8 cellular contexts compared by ENCODE assay signal in the genomic region with DNA sequence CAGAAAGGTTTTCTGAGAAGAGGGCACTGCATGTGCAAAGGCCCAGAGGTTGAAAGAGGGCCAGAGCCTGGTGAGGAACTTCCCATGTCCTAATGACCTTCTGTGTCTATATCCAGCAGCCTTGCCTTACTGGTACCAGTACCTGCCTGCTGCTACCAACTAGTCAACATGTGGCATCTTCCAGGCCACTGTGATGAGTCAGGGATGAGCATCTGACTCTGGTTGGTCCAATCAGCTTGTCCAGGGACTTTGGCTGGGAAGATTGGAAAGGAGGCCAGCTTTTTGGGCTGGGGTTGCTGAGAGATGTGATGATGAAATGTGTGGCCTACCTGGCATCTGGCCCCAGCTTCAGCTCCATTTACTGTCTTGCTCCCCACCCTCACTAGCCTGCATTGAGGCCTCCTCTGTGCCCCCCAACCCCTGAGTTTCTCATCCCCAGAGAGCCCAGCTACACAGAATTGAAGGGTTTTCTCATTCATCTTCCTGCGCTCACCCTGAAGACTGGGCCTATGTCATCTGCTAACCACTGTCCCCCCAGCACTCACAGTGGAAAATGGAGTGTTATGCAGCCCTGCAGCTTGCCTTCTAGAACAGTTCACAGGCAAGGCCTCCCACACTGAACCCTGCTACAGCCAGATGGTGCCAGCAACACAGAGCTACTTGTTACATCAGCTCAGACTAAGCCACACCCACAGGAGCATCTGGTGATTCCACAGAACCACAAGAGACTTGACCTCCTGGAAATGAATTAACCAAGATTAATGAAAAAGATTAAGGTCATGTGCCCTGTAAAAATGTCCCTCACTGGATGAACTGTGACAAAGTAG. TPM values are rescaled to one million over a fixed set of nuclear protein-coding genes. Genes with fewer than 3 reads are reported as not detected.
DNase-seq lines count a peak whose midpoint lies in the region; ATAC-seq, FAIRE-seq and TF ChIP-seq lines count a peak whose summit lies in the region.

No MANE protein-coding gene starts in this region.

- H3K23me2 ChIP-seq in H1 (ENCODE audit: low read depth, low read length): peaks cover 10% of the 10 kb centered on the region

- H3K27me3 Mint-ChIP-seq in mesothelial cell of epicardium (ENCODE audit: low read depth): no peaks in the 10 kb centered on the region

- H2AK5ac ChIP-seq in H1 (ENCODE audit: low read depth, low read length): peak overlapping the region; percentile 20; the same call in 1 of the 2 replicates

- H3K36me3 ChIP-seq in H1 (ENCODE audit: control insufficient read depth in 2 of 4, insufficient read depth in 4 of 4, low read length in 3 of 4): no peaks in the 10 kb centered on the region
- no peaks in the 10 kb centered on the region for H3K36me3 ChIP-seq in thoracic aorta

- peaks cover 15 to 46% (median 31%) of the 10 kb centered on the region in 4 experiments for H3K4me1 ChIP-seq in H1 (replicated peaks in 1 of 4; ENCODE audit: control insufficient read depth in 3 of 4, insufficient read depth in 4 of 4, low read length in 3 of 4)
- peaks cover 26 to 60% of the 10 kb centered on the region in 2 donors for H3K4me1 ChIP-seq in thoracic aorta (ENCODE audit: control insufficient read depth in 1 of 2, low read depth in 2 of 2)

- POLR2A ChIA-PET in H1 (lab: Charles Lee; ENCODE audit: partially characterized antibody): interaction anchor here (0.7 to 6.5 kb wide), 15 partner anchors 8 to 245 kb away, joined by 3 to 69 read pairs (median 3); partner anchors contain the start of genes GLYCTK, RPL29, TLR9 and WDR82

- H4K5ac ChIP-seq in H1 (ENCODE audit: insufficient read length, low read depth, low read length): no peak overlapping the region

- DNase-seq in NCI-H1436 treated with DMSO at 0.1 percent for 48 hours (lab: John Stamatoyannopoulos, UW) (peak; percentile 7), NCI-H1436 (lab: John Stamatoyannopoulos, UW) (no peak), NCI-H146 treated with DMSO at 0.1 percent for 48 hours (lab: John Stamatoyannopoulos, UW; ENCODE audit: unreplicated experiment) (peak; percentile 43), H1 (ENCODE audit: low read depth in 1 of 2, low spot score in 2 of 2) (no peak), mesothelial cell of epicardium (ENCODE audit: low spot score in 2 of 2, unreplicated experiment in 2 of 2) (no peak), thoracic aorta (ENCODE audit: low spot score) (no peak), iPS-NIHi11 (ENCODE audit: low spot score) (no peak)
- DNase-seq in activated CD4-positive, CD25-positive, alpha-beta regulatory T cell treated with anti-CD3 and anti-CD28 coated beads, Interleukin-2, amount 50 U/mL, for 72 hours: peak; percentile 48

- H3K9me3 ChIP-seq in H1 (ENCODE audit: insufficient read depth in 2 of 2, low read depth in 1 of 2, low read length in 1 of 2) (no peaks in the 10 kb centered on the region), thoracic aorta (no peaks in the 10 kb centered on the region)

- H3K23ac ChIP-seq in H1 (ENCODE audit: insufficient read length): no peak overlapping the region

- TF ChIP-seq RAD21 in H1 (IDR thresholded peaks at IDR 0.05 in 1 of 2, conservative IDR thresholded peaks at IDR 0.05 in 1 of 2; ENCODE audit: low read depth in 2 of 2, low read length in 2 of 2): no peak; a peak in 1 of 4 replicates

- H3K9ac ChIP-seq in H1 (replicated peaks in 1 of 4; ENCODE audit: extremely low read depth in 1 of 4, low read depth in 3 of 4, low read length in 3 of 4): no peak overlapping the region; a peak in 1 of 7 replicates

- peak overlapping the region; percentile 16 for H4K91ac ChIP-seq in H1 (replicated peaks; ENCODE audit: insufficient read length, low read length)

- peaks cover 0 to 7% of the 10 kb centered on the region in 2 experiments for H4K20me1 ChIP-seq in H1 (replicated peaks in 1 of 2; ENCODE audit: control insufficient read depth in 1 of 2, insufficient read depth in 2 of 2, low read length in 2 of 2)

- H3K27ac Mint-ChIP-seq in mesothelial cell of epicardium: peak overlapping the region; percentile 30

- peak overlapping the region; percentile 31; the same call in 1 of the 2 replicates for H3K27ac ChIP-seq in H1 (ENCODE audit: low read depth, low read length)
- H3K27ac ChIP-seq in thoracic aorta: peak overlapping the region; percentile 75 to 84

- no peak overlapping the region for H2BK120ac ChIP-seq in H1 (replicated peaks; ENCODE audit: low read depth, low read length)

- peaks cover 13% of the 10 kb centered on the region; the same call in 1 of the 2 replicates for H3K79me1 ChIP-seq in H1 (ENCODE audit: low read depth, low read length)

- H2BK20ac ChIP-seq in H1 (ENCODE audit: low read length): no peak overlapping the region

- no peak overlapping the region for H3K14ac ChIP-seq in H1 (ENCODE audit: insufficient read length)

- no peak overlapping the region for H3K4ac ChIP-seq in H1 (replicated peaks; ENCODE audit: insufficient read length, low read depth, low read length)

- H3K27me3 ChIP-seq in H1 (replicated peaks in 1 of 4; ENCODE audit: control insufficient read depth in 3 of 4, extremely low read depth in 1 of 4, insufficient read depth in 3 of 4, low read length in 3 of 4): peaks cover 4 to 19% (median 12%) of the 10 kb centered on the region in 4 experiments; a peak in 6 of 7 replicates
- no peaks in the 10 kb centered on the region for H3K27me3 ChIP-seq in thoracic aorta (replicated peaks; ENCODE audit: insufficient read depth)

- peak overlapping the region; percentile 78 to 98; a peak in 3 of 4 replicates for H3K4me2 ChIP-seq in H1 (ENCODE audit: insufficient read depth in 1 of 2, low read depth in 2 of 2, low read length in 2 of 2)

- TF ChIP-seq POLR2A in H1 (IDR thresholded peaks at IDR 0.05; ENCODE audit: control extremely low read depth in 1 of 2, low read depth in 2 of 2, low read length in 2 of 2): peak in 1 of 2 experiments; percentile 39; a peak in 1 of 3 replicates

- H3K4me1 Mint-ChIP-seq in mesothelial cell of epicardium: peaks cover 22% of the 10 kb centered on the region

- no peaks in the 10 kb centered on the region for H3K36me3 Mint-ChIP-seq in mesothelial cell of epicardium

- no peak overlapping the region for H2AFZ ChIP-seq in H1 (ENCODE audit: low read length)

- H2BK15ac ChIP-seq in H1 (ENCODE audit: low read length): peak overlapping the region; percentile 98; the same call in 1 of the 2 replicates

- ATAC-seq in thoracic aorta (ENCODE audit: insufficient number of reproducible peaks, low FRiP score, low read depth): no peak

- H3K4me3 ChIP-seq in H1 (ENCODE audit: extremely low read depth in 1 of 4, insufficient read depth in 2 of 4, low read depth in 3 of 4, low read length in 4 of 4): peak overlapping the region in 2 of 4 experiments; percentile 72 to 89; a peak in 2 of 8 replicates
- peak overlapping the region; percentile 96 for H3K4me3 ChIP-seq in thoracic aorta

- H3K56ac ChIP-seq in H1 (replicated peaks; ENCODE audit: insufficient read length, low read depth, low read length): no peak overlapping the region

- no peak for TF ChIP-seq EP300 in H1 (IDR thresholded peaks at IDR 0.05; ENCODE audit: borderline replicate concordance in 1 of 2, low read depth in 2 of 2, low read length in 2 of 2)

- H2BK12ac ChIP-seq in H1 (ENCODE audit: low read depth, low read length): peak overlapping the region; percentile 3; the same call in 1 of the 2 replicates

- no peaks in the 10 kb centered on the region for H3K9me3 Mint-ChIP-seq in mesothelial cell of epicardium

- H3K79me2 ChIP-seq in H1 (ENCODE audit: control insufficient read depth in 1 of 2, insufficient read depth in 2 of 2, low read length in 2 of 2): peaks cover 0 to 15% of the 10 kb centered on the region in 2 experiments; a peak in 2 of 4 replicates

- peak overlapping the region; percentile 93 for H3K4me3 Mint-ChIP-seq in mesothelial cell of epicardium

- CTCF ChIA-PET in H1 (lab: Charles Lee; ENCODE audit: partially characterized antibody): interaction anchor here (0.9 to 17.7 kb wide), 6 partner anchors 9 to 144 kb away, joined by 3 to 336 read pairs (median 6); partner anchors contain the start of gene TLR9

- H3K18ac ChIP-seq in H1 (ENCODE audit: extremely low read depth, low read length): peak overlapping the region; percentile 63

- peak overlapping the region; percentile 72; the same call in 1 of the 2 replicates for H2BK5ac ChIP-seq in H1 (ENCODE audit: low read depth, low read length)

- 0 out of 2 replicates have a peak overlapping the region, but pooled peaks have one; percentile 3 for H4K8ac ChIP-seq in H1 (ENCODE audit: extremely low read depth, insufficient read depth, low read length)

- FAIRE-seq in H1 (lab: Jason Lieb, UNC): no peak

- 95% methylated on average over 1 of the region's 1 CpG; no CpG with 5 or more reads in 1 of the 2 experiments for WGBS in H1 (ENCODE audit: extremely low coverage in 1 of 2, insufficient coverage in 1 of 2, insufficient read length in 1 of 2, insufficient replicate concordance in 2 of 2, low coverage in 1 of 2, low lambda C conversion rate in 2 of 2, missing lambda C conversion rate in 1 of 2), 2 experiments

- TF ChIP-seq CTCF in H1 (IDR thresholded peaks at IDR 0.05; ENCODE audit: control extremely low read depth in 1 of 3, insufficient read depth in 1 of 3, low read depth in 1 of 3, low read length in 3 of 3) (no peak), mesothelial cell of epicardium (IDR thresholded peaks at IDR 0.05; ENCODE audit: unreplicated experiment) (no peak), thoracic aorta (IDR thresholded peaks at IDR 0.05) (no peak)

RNA-seq across cellular contexts. Expression of gene TWF2, which starts 1.3 kb away (rescaled TPM):
- 62.6 and 65.2 TPM in 2 replicates for total RNA-seq in H1 (2021; fragmentation: NEBNext Ultra II Directional; extraction: Animal tissue kit (Norgen Biotek cat#: 25700))
- 90.4 and 135 TPM in 2 replicates for polyA plus RNA-seq in H1 (2011; rRNA removed)
- 119 TPM for polyA plus RNA-seq in H1 (2011; cell fraction: cytosol; rRNA removed)
- polyA plus RNA-seq in H1 (2011; cell fraction: nucleus; rRNA removed): 109 TPM
- 54.0 to 76.2 TPM (median 70.9 TPM) in 4 replicates for polyA plus RNA-seq in H1 (2012, experiment 1 of 2)
- polyA plus RNA-seq in H1 (2012, experiment 2 of 2): 80.6 TPM
- polyA plus RNA-seq in H1 (2013, experiment 1 of 2): 44.5 TPM
- polyA plus RNA-seq in H1 (2013, experiment 2 of 2): 43.3 TPM
- polyA minus RNA-seq in H1 (2011; rRNA and poly(A)+ RNA removed): 48.4 and 59.6 TPM in 2 replicates
- polyA minus RNA-seq in H1 (2011; cell fraction: cytosol; rRNA and poly(A)+ RNA removed): 55.5 TPM
- polyA minus RNA-seq in H1 (2011; cell fraction: nucleus; rRNA and poly(A)+ RNA removed): 25.6 TPM
- total RNA-seq in mesothelial cell of epicardium (26.6 to 30.6 TPM (median 28.7 TPM) in 3 replicates), thoracic aorta (10 to 100 TPM; 52.2 to 69.2 TPM)

RNA-seq across cellular contexts. Expression of gene PPM1M, which starts 5.3 kb away (rescaled TPM):
- total RNA-seq in H1 (2021; fragmentation: NEBNext Ultra II Directional; extraction: Animal tissue kit (Norgen Biotek cat#: 25700)): 5.2 and 5.4 TPM in 2 replicates
- 5.1 and 6.3 TPM in 2 replicates for polyA plus RNA-seq in H1 (2011; rRNA removed)
- polyA plus RNA-seq in H1 (2011; cell fraction: cytosol; rRNA removed): 6.3 TPM
- polyA plus RNA-seq in H1 (2011; cell fraction: nucleus; rRNA removed): 15.4 TPM
- polyA plus RNA-seq in H1 (2012, experiment 1 of 2): 4.8 to 6.4 TPM (median 5.3 TPM) in 4 replicates
- 5.8 TPM for polyA plus RNA-seq in H1 (2012, experiment 2 of 2)
- polyA plus RNA-seq in H1 (2013, experiment 1 of 2): 2.7 TPM
- 3.0 TPM for polyA plus RNA-seq in H1 (2013, experiment 2 of 2)
- polyA minus RNA-seq in H1 (2011; rRNA and poly(A)+ RNA removed): 7.5 and 11.2 TPM in 2 replicates
- 5.2 TPM for polyA minus RNA-seq in H1 (2011; cell fraction: cytosol; rRNA and poly(A)+ RNA removed)
- 2.0 TPM for polyA minus RNA-seq in H1 (2011; cell fraction: nucleus; rRNA and poly(A)+ RNA removed)
- total RNA-seq in mesothelial cell of epicardium (10.6 to 11.8 TPM (median 11.6 TPM) in 3 replicates), thoracic aorta (10 to 100 TPM; 41.6 to 51.9 TPM)

RNA-seq across cellular contexts. Expression of gene TLR9, which starts 14.8 kb away (rescaled TPM):
- total RNA-seq in H1 (2021; fragmentation: NEBNext Ultra II Directional; extraction: Animal tissue kit (Norgen Biotek cat#: 25700)): not detected in 2 replicates
- 0.05 and 0.06 TPM in 2 replicates for polyA plus RNA-seq in H1 (2011; rRNA removed)
- not detected for polyA plus RNA-seq in H1 (2011; cell fraction: cytosol; rRNA removed)
- polyA plus RNA-seq in H1 (2011; cell fraction: nucleus; rRNA removed): not detected
- 0.08 to 0.11 TPM in 2 of 4 replicates, not detected in the others for polyA plus RNA-seq in H1 (2012, experiment 1 of 2)
- not detected for polyA plus RNA-seq in H1 (2012, experiment 2 of 2)
- polyA plus RNA-seq in H1 (2013, experiment 1 of 2): not detected
- polyA plus RNA-seq in H1 (2013, experiment 2 of 2): not detected
- polyA minus RNA-seq in H1 (2011; rRNA and poly(A)+ RNA removed): 0.06 TPM in 1 of 2 replicates, not detected in the other
- polyA minus RNA-seq in H1 (2011; cell fraction: cytosol; rRNA and poly(A)+ RNA removed): not detected
- polyA minus RNA-seq in H1 (2011; cell fraction: nucleus; rRNA and poly(A)+ RNA removed): not detected
- total RNA-seq in mesothelial cell of epicardium (0.16 to 0.23 TPM in 2 of 3 replicates, not detected in the other), thoracic aorta (not detected)

RNA-seq across cellular contexts. Expression of gene WDR82, which starts 38.2 kb away (rescaled TPM):
- 77.2 and 82.7 TPM in 2 replicates for total RNA-seq in H1 (2021; fragmentation: NEBNext Ultra II Directional; extraction: Animal tissue kit (Norgen Biotek cat#: 25700))
- 25.8 and 33.5 TPM in 2 replicates for polyA plus RNA-seq in H1 (2011; rRNA removed)
- polyA plus RNA-seq in H1 (2011; cell fraction: cytosol; rRNA removed): 39.1 TPM
- 15.2 TPM for polyA plus RNA-seq in H1 (2011; cell fraction: nucleus; rRNA removed)
- 51.4 to 74.4 TPM (median 59.0 TPM) in 4 replicates for polyA plus RNA-seq in H1 (2012, experiment 1 of 2)
- polyA plus RNA-seq in H1 (2012, experiment 2 of 2): 15.1 TPM
- 26.5 TPM for polyA plus RNA-seq in H1 (2013, experiment 1 of 2)
- 26.3 TPM for polyA plus RNA-seq in H1 (2013, experiment 2 of 2)
- 75.6 and 86.5 TPM in 2 replicates for polyA minus RNA-seq in H1 (2011; rRNA and poly(A)+ RNA removed)
- polyA minus RNA-seq in H1 (2011; cell fraction: cytosol; rRNA and poly(A)+ RNA removed): 38.2 TPM
- polyA minus RNA-seq in H1 (2011; cell fraction: nucleus; rRNA and poly(A)+ RNA removed): 25.1 TPM
- total RNA-seq in mesothelial cell of epicardium (99.0 to 105 TPM (median 101 TPM) in 3 replicates), thoracic aorta (10 to 100 TPM; 44.5 to 66.2 TPM)

RNA-seq across cellular contexts. Expression of gene ALAS1, which starts 42.3 kb away (rescaled TPM):
- total RNA-seq in H1 (2021; fragmentation: NEBNext Ultra II Directional; extraction: Animal tissue kit (Norgen Biotek cat#: 25700)): 45.2 and 45.9 TPM in 2 replicates
- polyA plus RNA-seq in H1 (2011; rRNA removed): 84.4 and 87.7 TPM in 2 replicates
- polyA plus RNA-seq in H1 (2011; cell fraction: cytosol; rRNA removed): 64.0 TPM
- 66.4 TPM for polyA plus RNA-seq in H1 (2011; cell fraction: nucleus; rRNA removed)
- polyA plus RNA-seq in H1 (2012, experiment 1 of 2): 57.7 to 63.5 TPM (median 60.7 TPM) in 4 replicates
- 49.0 TPM for polyA plus RNA-seq in H1 (2012, experiment 2 of 2)
- polyA plus RNA-seq in H1 (2013, experiment 1 of 2): 34.1 TPM
- 31.3 TPM for polyA plus RNA-seq in H1 (2013, experiment 2 of 2)
- polyA minus RNA-seq in H1 (2011; rRNA and poly(A)+ RNA removed): 57.3 and 64.7 TPM in 2 replicates
- polyA minus RNA-seq in H1 (2011; cell fraction: cytosol; rRNA and poly(A)+ RNA removed): 30.9 TPM
- 24.2 TPM for polyA minus RNA-seq in H1 (2011; cell fraction: nucleus; rRNA and poly(A)+ RNA removed)
- total RNA-seq in mesothelial cell of epicardium (32.1 to 34.0 TPM (median 33.2 TPM) in 3 replicates), thoracic aorta (10 to 100 TPM; 28.4 to 33.3 TPM)

Comparison
In these comparisons a context has a peak if more than half of its experiments do, and no peak if none do; other contexts are left out.
1. DNase-seq: peak in NCI-H1436 treated with DMSO at 0.1 percent for 48 hours (single experiment), NCI-H146 treated with DMSO at 0.1 percent for 48 hours (single experiment) and activated CD4-positive, CD25-positive, alpha-beta regulatory T cell treated with anti-CD3 and anti-CD28 coated beads, Interleukin-2, amount 50 U/mL, for 72 hours (single experiment); none in NCI-H1436 (single experiment), H1 (0 of 2), mesothelial cell of epicardium (0 of 2), thoracic aorta (single experiment) and iPS-NIHi11 (single experiment).